1 cellular context compared by ENCODE assay signal in the genomic region with DNA sequence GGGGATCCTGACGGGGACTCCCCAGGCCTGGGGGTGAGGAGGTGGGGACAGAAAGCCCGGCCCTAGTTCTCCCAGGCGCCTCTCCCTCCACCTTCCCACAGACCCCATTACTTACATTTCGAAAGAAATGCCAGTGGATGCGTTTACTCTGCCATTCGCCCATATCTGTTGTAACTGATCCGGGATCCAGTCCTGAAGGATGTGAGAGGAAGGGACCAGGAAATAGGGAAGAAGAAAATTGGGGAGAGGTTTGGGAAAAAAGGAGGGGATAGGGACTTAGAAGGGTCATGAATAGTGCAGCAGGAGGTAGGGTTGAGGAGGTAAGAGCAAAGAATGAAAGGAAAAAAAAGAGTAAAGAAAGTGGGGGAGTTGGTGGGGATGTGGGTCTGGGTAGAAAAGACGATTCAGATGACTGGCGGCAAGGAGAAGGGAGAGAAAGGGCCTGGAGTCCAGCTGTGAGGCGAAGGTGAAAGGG.
TF ChIP-seq lines count a peak whose summit lies in the region.

No MANE protein-coding gene starts in this region.

TF ChIP-seq in SK-N-SH treated with all-trans-retinoic acid at 6 μM for 48 hours, 23 proteins besides CTCF, POLR2A, EP300 and RAD21 (continued from another document):
- TF ChIP-seq, protein P1, sequence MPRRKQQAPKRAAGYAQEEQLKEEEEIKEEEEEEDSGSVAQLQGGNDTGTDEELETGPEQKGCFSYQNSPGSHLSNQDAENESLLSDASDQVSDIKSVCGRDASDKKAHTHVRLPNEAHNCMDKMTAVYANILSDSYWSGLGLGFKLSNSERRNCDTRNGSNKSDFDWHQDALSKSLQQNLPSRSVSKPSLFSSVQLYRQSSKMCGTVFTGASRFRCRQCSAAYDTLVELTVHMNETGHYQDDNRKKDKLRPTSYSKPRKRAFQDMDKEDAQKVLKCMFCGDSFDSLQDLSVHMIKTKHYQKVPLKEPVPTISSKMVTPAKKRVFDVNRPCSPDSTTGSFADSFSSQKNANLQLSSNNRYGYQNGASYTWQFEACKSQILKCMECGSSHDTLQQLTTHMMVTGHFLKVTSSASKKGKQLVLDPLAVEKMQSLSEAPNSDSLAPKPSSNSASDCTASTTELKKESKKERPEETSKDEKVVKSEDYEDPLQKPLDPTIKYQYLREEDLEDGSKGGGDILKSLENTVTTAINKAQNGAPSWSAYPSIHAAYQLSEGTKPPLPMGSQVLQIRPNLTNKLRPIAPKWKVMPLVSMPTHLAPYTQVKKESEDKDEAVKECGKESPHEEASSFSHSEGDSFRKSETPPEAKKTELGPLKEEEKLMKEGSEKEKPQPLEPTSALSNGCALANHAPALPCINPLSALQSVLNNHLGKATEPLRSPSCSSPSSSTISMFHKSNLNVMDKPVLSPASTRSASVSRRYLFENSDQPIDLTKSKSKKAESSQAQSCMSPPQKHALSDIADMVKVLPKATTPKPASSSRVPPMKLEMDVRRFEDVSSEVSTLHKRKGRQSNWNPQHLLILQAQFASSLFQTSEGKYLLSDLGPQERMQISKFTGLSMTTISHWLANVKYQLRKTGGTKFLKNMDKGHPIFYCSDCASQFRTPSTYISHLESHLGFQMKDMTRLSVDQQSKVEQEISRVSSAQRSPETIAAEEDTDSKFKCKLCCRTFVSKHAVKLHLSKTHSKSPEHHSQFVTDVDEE (CRISPR knock-in tag; IDR thresholded peaks at IDR 0.05), result no peak
- no peak for TF ChIP-seq ZFP30 (CRISPR knock-in tag; IDR thresholded peaks at IDR 0.05)
- TF ChIP-seq ARNTL (CRISPR knock-in tag; IDR thresholded peaks at IDR 0.05; ENCODE audit: borderline replicate concordance, low read depth), result no peak
- TF ChIP-seq ZNF8 (CRISPR knock-in tag; IDR thresholded peaks at IDR 0.05), result no peak
